In the genomic region with DNA sequence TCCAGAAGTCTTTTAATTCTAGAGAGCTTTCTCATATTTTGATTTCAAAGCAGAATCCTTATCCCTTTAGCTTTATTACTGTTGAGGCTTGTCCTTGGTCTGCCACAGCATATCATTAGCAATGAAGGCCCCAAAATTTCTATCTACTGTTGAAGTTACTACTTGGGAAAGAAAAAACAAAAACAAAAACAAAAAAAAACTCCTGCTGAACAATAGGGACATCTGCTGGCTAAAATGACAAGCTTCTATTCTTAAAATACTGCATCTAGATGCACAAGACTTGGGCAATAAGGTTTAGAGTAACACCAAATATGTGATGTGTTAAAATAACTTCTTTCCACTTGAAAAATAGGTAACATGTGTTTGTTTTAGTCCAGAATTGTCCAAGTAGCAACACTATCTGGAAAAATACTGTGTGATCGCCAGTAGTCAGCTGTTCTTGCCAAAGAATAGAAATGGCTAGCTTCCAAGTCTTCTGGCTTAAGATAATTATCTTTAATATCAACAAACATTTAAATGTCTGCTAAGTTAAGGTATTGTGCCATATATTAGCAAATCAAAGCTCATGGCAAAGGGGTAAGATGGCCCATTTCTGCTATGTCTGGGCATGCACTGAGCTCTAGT, we compare ENCODE assay signal across 8 cellular contexts. TPM values are rescaled to one million over a fixed set of nuclear protein-coding genes. Genes with fewer than 3 reads are reported as not detected.
DNase-seq lines count a peak whose midpoint lies in the region; ATAC-seq and TF ChIP-seq lines count a peak whose summit lies in the region.

No MANE protein-coding gene starts in this region.

- ATAC-seq in HG02610 (IDR thresholded peaks at IDR 0.05; ENCODE audit: unreplicated experiment) = no peak
- no peak for ATAC-seq in WTC11
- no peak for ATAC-seq in GM19035 (IDR thresholded peaks at IDR 0.05; ENCODE audit: unreplicated experiment)

- H3K36me3 ChIP-seq in Peyer's patch = no peaks in the 10 kb centered on the region

- peaks cover 23% of the 10 kb centered on the region; the same call in 1 of the 2 replicates for H3K4me1 Mint-ChIP-seq in WTC11

- peaks cover 0 to 6% (median 0%) of the 10 kb centered on the region in 4 donors for H3K4me1 ChIP-seq in Peyer's patch

- H3K27me3 Mint-ChIP-seq in WTC11 (ENCODE audit: low read depth) = no peaks in the 10 kb centered on the region

- DNase-seq in AG09319 (ENCODE audit: extremely low read depth, low read depth) (peak; percentile 14), Peyer's patch (no peak), fibroblast of villous mesenchyme (ENCODE audit: low read depth) (peak; percentile 66), WTC11 (ENCODE audit: low spot score) (no peak), activated gamma-delta T cell treated with Interleukin-2 at 50 U/mL for 16 hours (no peak)

- CTCF ChIA-PET in WTC11 (lab: Charles Lee) = interaction anchor here (0.8 to 3.6 kb wide), 16 partner anchors 12 to 243 kb away, joined by 3 to 34 read pairs (median 4); a partner anchor contains a TSS

- no peaks in the 10 kb centered on the region for H3K27me3 ChIP-seq in Peyer's patch

- H3K9me3 ChIP-seq in Peyer's patch = no peaks in the 10 kb centered on the region

- H3K4me3 Mint-ChIP-seq in WTC11 = no peak overlapping the region

- no peak overlapping the region for H3K27ac ChIP-seq in Peyer's patch

- no peak for TF ChIP-seq POLR2A in Peyer's patch (IDR thresholded peaks at IDR 0.05)

- POLR2A ChIA-PET in WTC11 (lab: Charles Lee) = no interaction called here

- peaks cover 6% of the 10 kb centered on the region for H3K36me3 Mint-ChIP-seq in WTC11

- TF ChIP-seq CTCF in AG09319 (IDR thresholded peaks at IDR 0.05; ENCODE audit: low read depth, low read length) = peak; percentile 60
- peak; percentile 62 for TF ChIP-seq CTCF in GM12873 (IDR thresholded peaks at IDR 0.05; ENCODE audit: insufficient read depth, low read depth, low read length, missing control alignments)
- TF ChIP-seq CTCF in Peyer's patch (IDR thresholded peaks at IDR 0.05) = peak in 4 of 6 experiments; percentile 50 to 63 (median 60)
- TF ChIP-seq CTCF in fibroblast of villous mesenchyme (IDR thresholded peaks at IDR 0.05; ENCODE audit: insufficient read depth, low read depth, low read length) = peak; percentile 58
- no peak for TF ChIP-seq CTCF in WTC11 (IDR thresholded peaks at IDR 0.05)

- no peaks in the 10 kb centered on the region for H3K9me3 Mint-ChIP-seq in WTC11

- no peak overlapping the region for H3K27ac Mint-ChIP-seq in WTC11

- H3K4me3 ChIP-seq in Peyer's patch (no peak overlapping the region), fibroblast of villous mesenchyme (ENCODE audit: low read depth, low read length) (no peak overlapping the region)

TF ChIP-seq in WTC11, 78 proteins besides CTCF, POLR2A, EP300 and RAD21:
- TF ChIP-seq FOXP1 (CRISPR knock-in tag; IDR thresholded peaks at IDR 0.05; ENCODE audit: borderline replicate concordance) = no peak
- TF ChIP-seq TEAD1 (CRISPR knock-in tag; IDR thresholded peaks at IDR 0.05) = no peak
- TF ChIP-seq CBFB (CRISPR knock-in tag; IDR thresholded peaks at IDR 0.05; ENCODE audit: low read depth) = no peak
- no peak for TF ChIP-seq ZNF396 (CRISPR knock-in tag; IDR thresholded peaks at IDR 0.05; ENCODE audit: borderline replicate concordance)
- TF ChIP-seq, protein P1, sequence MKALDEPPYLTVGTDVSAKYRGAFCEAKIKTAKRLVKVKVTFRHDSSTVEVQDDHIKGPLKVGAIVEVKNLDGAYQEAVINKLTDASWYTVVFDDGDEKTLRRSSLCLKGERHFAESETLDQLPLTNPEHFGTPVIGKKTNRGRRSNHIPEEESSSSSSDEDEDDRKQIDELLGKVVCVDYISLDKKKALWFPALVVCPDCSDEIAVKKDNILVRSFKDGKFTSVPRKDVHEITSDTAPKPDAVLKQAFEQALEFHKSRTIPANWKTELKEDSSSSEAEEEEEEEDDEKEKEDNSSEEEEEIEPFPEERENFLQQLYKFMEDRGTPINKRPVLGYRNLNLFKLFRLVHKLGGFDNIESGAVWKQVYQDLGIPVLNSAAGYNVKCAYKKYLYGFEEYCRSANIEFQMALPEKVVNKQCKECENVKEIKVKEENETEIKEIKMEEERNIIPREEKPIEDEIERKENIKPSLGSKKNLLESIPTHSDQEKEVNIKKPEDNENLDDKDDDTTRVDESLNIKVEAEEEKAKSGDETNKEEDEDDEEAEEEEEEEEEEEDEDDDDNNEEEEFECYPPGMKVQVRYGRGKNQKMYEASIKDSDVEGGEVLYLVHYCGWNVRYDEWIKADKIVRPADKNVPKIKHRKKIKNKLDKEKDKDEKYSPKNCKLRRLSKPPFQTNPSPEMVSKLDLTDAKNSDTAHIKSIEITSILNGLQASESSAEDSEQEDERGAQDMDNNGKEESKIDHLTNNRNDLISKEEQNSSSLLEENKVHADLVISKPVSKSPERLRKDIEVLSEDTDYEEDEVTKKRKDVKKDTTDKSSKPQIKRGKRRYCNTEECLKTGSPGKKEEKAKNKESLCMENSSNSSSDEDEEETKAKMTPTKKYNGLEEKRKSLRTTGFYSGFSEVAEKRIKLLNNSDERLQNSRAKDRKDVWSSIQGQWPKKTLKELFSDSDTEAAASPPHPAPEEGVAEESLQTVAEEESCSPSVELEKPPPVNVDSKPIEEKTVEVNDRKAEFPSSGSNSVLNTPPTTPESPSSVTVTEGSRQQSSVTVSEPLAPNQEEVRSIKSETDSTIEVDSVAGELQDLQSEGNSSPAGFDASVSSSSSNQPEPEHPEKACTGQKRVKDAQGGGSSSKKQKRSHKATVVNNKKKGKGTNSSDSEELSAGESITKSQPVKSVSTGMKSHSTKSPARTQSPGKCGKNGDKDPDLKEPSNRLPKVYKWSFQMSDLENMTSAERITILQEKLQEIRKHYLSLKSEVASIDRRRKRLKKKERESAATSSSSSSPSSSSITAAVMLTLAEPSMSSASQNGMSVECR (CRISPR knock-in tag; IDR thresholded peaks at IDR 0.05; ENCODE audit: borderline replicate concordance) = no peak
- no peak for TF ChIP-seq ZNF423 (CRISPR knock-in tag; IDR thresholded peaks at IDR 0.05)
- TF ChIP-seq, protein P2, sequence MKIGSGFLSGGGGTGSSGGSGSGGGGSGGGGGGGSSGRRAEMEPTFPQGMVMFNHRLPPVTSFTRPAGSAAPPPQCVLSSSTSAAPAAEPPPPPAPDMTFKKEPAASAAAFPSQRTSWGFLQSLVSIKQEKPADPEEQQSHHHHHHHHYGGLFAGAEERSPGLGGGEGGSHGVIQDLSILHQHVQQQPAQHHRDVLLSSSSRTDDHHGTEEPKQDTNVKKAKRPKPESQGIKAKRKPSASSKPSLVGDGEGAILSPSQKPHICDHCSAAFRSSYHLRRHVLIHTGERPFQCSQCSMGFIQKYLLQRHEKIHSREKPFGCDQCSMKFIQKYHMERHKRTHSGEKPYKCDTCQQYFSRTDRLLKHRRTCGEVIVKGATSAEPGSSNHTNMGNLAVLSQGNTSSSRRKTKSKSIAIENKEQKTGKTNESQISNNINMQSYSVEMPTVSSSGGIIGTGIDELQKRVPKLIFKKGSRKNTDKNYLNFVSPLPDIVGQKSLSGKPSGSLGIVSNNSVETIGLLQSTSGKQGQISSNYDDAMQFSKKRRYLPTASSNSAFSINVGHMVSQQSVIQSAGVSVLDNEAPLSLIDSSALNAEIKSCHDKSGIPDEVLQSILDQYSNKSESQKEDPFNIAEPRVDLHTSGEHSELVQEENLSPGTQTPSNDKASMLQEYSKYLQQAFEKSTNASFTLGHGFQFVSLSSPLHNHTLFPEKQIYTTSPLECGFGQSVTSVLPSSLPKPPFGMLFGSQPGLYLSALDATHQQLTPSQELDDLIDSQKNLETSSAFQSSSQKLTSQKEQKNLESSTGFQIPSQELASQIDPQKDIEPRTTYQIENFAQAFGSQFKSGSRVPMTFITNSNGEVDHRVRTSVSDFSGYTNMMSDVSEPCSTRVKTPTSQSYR (CRISPR knock-in tag; IDR thresholded peaks at IDR 0.05) = no peak
- TF ChIP-seq NFYB (CRISPR knock-in tag; conservative IDR thresholded peaks at IDR 0.05; ENCODE audit: low read depth) = no peak
- no peak for TF ChIP-seq IRF2 (CRISPR knock-in tag; IDR thresholded peaks at IDR 0.05; ENCODE audit: borderline replicate concordance, low read depth)
- TF ChIP-seq SOX15 (CRISPR knock-in tag; IDR thresholded peaks at IDR 0.05) = no peak
- no peak for TF ChIP-seq ETV6 (CRISPR knock-in tag; IDR thresholded peaks at IDR 0.05)
- TF ChIP-seq, protein P3, sequence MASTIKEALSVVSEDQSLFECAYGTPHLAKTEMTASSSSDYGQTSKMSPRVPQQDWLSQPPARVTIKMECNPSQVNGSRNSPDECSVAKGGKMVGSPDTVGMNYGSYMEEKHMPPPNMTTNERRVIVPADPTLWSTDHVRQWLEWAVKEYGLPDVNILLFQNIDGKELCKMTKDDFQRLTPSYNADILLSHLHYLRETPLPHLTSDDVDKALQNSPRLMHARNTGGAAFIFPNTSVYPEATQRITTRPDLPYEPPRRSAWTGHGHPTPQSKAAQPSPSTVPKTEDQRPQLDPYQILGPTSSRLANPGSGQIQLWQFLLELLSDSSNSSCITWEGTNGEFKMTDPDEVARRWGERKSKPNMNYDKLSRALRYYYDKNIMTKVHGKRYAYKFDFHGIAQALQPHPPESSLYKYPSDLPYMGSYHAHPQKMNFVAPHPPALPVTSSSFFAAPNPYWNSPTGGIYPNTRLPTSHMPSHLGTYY (CRISPR knock-in tag; IDR thresholded peaks at IDR 0.05) = no peak
- TF ChIP-seq, protein P4, sequence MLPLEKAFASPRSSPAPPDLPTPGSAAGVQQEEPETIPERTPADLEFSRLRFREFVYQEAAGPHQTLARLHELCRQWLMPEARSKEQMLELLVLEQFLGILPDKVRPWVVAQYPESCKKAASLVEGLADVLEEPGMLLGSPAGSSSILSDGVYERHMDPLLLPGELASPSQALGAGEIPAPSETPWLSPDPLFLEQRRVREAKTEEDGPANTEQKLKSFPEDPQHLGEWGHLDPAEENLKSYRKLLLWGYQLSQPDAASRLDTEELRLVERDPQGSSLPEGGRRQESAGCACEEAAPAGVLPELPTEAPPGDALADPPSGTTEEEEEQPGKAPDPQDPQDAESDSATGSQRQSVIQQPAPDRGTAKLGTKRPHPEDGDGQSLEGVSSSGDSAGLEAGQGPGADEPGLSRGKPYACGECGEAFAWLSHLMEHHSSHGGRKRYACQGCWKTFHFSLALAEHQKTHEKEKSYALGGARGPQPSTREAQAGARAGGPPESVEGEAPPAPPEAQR (CRISPR knock-in tag; IDR thresholded peaks at IDR 0.05) = no peak
TF ChIP-seq in WTC11: peak in this region for 0.

RNA-seq across cellular contexts. Expression of a gene that starts 3.8 kb away (rescaled TPM):
- 100 to 1,000 TPM; 107 to 221 (median 154) TPM for total RNA-seq in Peyer's patch
- total RNA-seq in fibroblast of villous mesenchyme = 60.6 and 98.9 TPM in 2 replicates
- 79.3 to 87.9 TPM (median 86.8 TPM) in 3 replicates for total RNA-seq in WTC11 (2021)

Comparison
In these comparisons a context has a peak if more than half of its experiments do, and no peak if none do; other contexts are left out.
1. DNase-seq: peak in AG09319 (single experiment) and fibroblast of villous mesenchyme (single experiment); none in Peyer's patch (0 of 3), WTC11 (single experiment) and activated gamma-delta T cell treated with Interleukin-2 at 50 U/mL for 16 hours (single experiment).